In the genomic region with DNA sequence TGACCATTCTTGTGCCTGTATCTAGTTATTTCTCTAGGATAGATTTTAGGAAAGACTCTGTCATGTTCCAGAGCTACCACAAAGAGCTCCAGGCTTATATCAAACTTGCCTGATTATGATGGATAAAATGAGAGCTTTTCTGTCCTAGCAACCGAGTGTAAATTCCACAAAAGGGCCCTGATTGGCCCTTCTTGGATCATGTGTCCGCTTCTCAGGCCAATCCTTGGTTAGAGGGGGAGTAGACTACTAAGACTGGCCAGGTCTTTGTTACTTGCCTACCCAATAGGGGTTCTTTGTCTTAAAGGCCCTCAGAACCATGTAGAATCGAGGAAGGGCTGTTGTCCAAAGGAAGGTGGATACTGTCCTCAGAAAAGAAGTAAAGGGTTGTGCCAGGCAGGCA, we compare ENCODE assay signal across 11 cellular contexts. TPM values are rescaled to one million over a fixed set of nuclear protein-coding genes. Genes with fewer than 3 reads are reported as not detected.
DNase-seq lines count a peak whose midpoint lies in the region; ATAC-seq, FAIRE-seq and TF ChIP-seq lines count a peak whose summit lies in the region.
"Had no signal": no experiment of that assay in that cellular context is flagged by ENCODE, and none has a peak within 500 bp of the region (broad histone marks: within the 10 kb centered on the region; RNA-seq: fewer than 3 reads in every experiment).

No MANE protein-coding gene starts in this region.

- peak; percentile 14 for DNase-seq in DND-41
- peak; percentile 27 for DNase-seq in astrocyte (ENCODE audit: low read depth)
- no peak for DNase-seq in mesothelial cell of epicardium (ENCODE audit: low spot score in 2 of 2, unreplicated experiment in 2 of 2)
- DNase-seq in NCI-H1092 treated with DMSO at 0.1 percent for 48 hours (lab: John Stamatoyannopoulos, UW) = no peak
- DNase-seq: GOT3 had no signal

- H3K4me3 Mint-ChIP-seq in astrocyte (ENCODE audit: unreplicated experiment) (peak overlapping the region; percentile 69), mesothelial cell of epicardium (peak overlapping the region; percentile 39)

- TF ChIP-seq CTCF in DND-41 (IDR thresholded peaks at IDR 0.05; ENCODE audit: borderline replicate concordance, extremely low read depth, low read length, poor library complexity, severe bottlenecking) (no peak), astrocyte (IDR thresholded peaks at IDR 0.05; ENCODE audit: insufficient read depth, low read depth, low read length) (no peak), mesothelial cell of epicardium (IDR thresholded peaks at IDR 0.05; ENCODE audit: unreplicated experiment) (no peak)

- ATAC-seq in DND-41 (ENCODE audit: insufficient read depth, low read depth) = no peak
- ATAC-seq in HG03432 (IDR thresholded peaks at IDR 0.05; ENCODE audit: unreplicated experiment) = no peak
- ATAC-seq in HG03025 (IDR thresholded peaks at IDR 0.05; ENCODE audit: low FRiP score, unreplicated experiment) = no peak
- no peak for ATAC-seq in GM19395 (IDR thresholded peaks at IDR 0.05; ENCODE audit: unreplicated experiment)

- H3K4me1 ChIP-seq in DND-41 (ENCODE audit: insufficient read depth, low read length) (peaks cover 26% of the 10 kb centered on the region), astrocyte (ENCODE audit: insufficient read depth, low read length) (peaks cover 6% of the 10 kb centered on the region)

- H3K9me3 ChIP-seq in DND-41 (ENCODE audit: insufficient read depth, low read length, severe bottlenecking) (no peaks in the 10 kb centered on the region), astrocyte (ENCODE audit: insufficient read depth, low read depth, low read length) (no peaks in the 10 kb centered on the region)
- H3K9me3 ChIP-seq: SJCRH30 had no signal

- H3K36me3 Mint-ChIP-seq in astrocyte (ENCODE audit: low read depth, unreplicated experiment) = peaks cover 36% of the 10 kb centered on the region
- H3K36me3 Mint-ChIP-seq in mesothelial cell of epicardium = peaks cover 29% of the 10 kb centered on the region

- peaks cover 47% of the 10 kb centered on the region for H3K79me2 ChIP-seq in DND-41 (ENCODE audit: insufficient read depth, low read length)
- peaks cover 52% of the 10 kb centered on the region for H3K79me2 ChIP-seq in astrocyte (ENCODE audit: insufficient read depth, low read length)

- no peaks in the 10 kb centered on the region for H3K27me3 Mint-ChIP-seq in astrocyte (ENCODE audit: low read depth, unreplicated experiment)
- no peaks in the 10 kb centered on the region for H3K27me3 Mint-ChIP-seq in mesothelial cell of epicardium (ENCODE audit: low read depth)

- H3K36me3 ChIP-seq in DND-41 (ENCODE audit: insufficient read depth, low read length) (peaks cover 42% of the 10 kb centered on the region), astrocyte (ENCODE audit: insufficient read depth, low read length) (peaks cover 15% of the 10 kb centered on the region)

- H3K27me3 ChIP-seq in DND-41 (ENCODE audit: insufficient read depth, low read length, poor library complexity) = no peaks in the 10 kb centered on the region
- no peaks in the 10 kb centered on the region for H3K27me3 ChIP-seq in astrocyte (ENCODE audit: insufficient read depth, low read length)
- H3K27me3 ChIP-seq: SJCRH30 had no signal

- H2AFZ ChIP-seq in DND-41 (ENCODE audit: low read depth, low read length) (no peak overlapping the region), astrocyte (ENCODE audit: low read depth, low read length) (no peak overlapping the region)

- H3K4me3 ChIP-seq in DND-41 (ENCODE audit: low read depth in 1 of 2, low read length in 2 of 2) = no peak overlapping the region
- no peak overlapping the region for H3K4me3 ChIP-seq in astrocyte (ENCODE audit: insufficient read depth, low read depth, low read length)
- H3K4me3 ChIP-seq: SJCRH30 had no signal

- H3K27ac ChIP-seq in DND-41 (ENCODE audit: low read length) = no peak overlapping the region
- H3K27ac ChIP-seq in astrocyte (ENCODE audit: low read depth, low read length) = no peak overlapping the region
- H3K27ac ChIP-seq: SJCRH30 had no signal

- no peak for TF ChIP-seq EP300 in Ishikawa (IDR thresholded peaks at IDR 0.05; ENCODE audit: borderline replicate concordance)

- H3K4me1 Mint-ChIP-seq in astrocyte (ENCODE audit: low read depth, unreplicated experiment) (peaks cover 11% of the 10 kb centered on the region), mesothelial cell of epicardium (peaks cover 21% of the 10 kb centered on the region)

- H3K9ac ChIP-seq in DND-41 (ENCODE audit: low read depth, low read length) (no peak overlapping the region), astrocyte (ENCODE audit: low read length) (no peak overlapping the region)

- TF ChIP-seq RAD21 in Ishikawa (IDR thresholded peaks at IDR 0.05; ENCODE audit: low read depth) = no peak

- H4K20me1 ChIP-seq in DND-41 (ENCODE audit: insufficient read depth, low read length) = peaks cover 4% of the 10 kb centered on the region; the same call in 1 of the 2 replicates
- H4K20me1 ChIP-seq in astrocyte (ENCODE audit: insufficient read depth, low read length) = peaks cover 16% of the 10 kb centered on the region

- H3K4me2 ChIP-seq in DND-41 (ENCODE audit: insufficient read depth, low read length) (peak overlapping the region; percentile 18), astrocyte (ENCODE audit: low read length) (no peak overlapping the region)

- FAIRE-seq in astrocyte (lab: Jason Lieb, UNC) = no peak

- H3K27ac Mint-ChIP-seq in astrocyte (ENCODE audit: unreplicated experiment) (peak overlapping the region; percentile 20), mesothelial cell of epicardium (no peak overlapping the region)

- H3K9me3 Mint-ChIP-seq in astrocyte (ENCODE audit: unreplicated experiment) (peaks cover 4% of the 10 kb centered on the region), mesothelial cell of epicardium (no peaks in the 10 kb centered on the region)

TF ChIP-seq in Ishikawa, 13 proteins besides CTCF, POLR2A, EP300 and RAD21:
- no peak for TF ChIP-seq NFIC (IDR thresholded peaks at IDR 0.05)
- no peak for TF ChIP-seq FOXM1 (IDR thresholded peaks at IDR 0.05; ENCODE audit: borderline replicate concordance, low read depth)
- no peak for TF ChIP-seq REST (IDR thresholded peaks at IDR 0.05; ENCODE audit: low read depth)
- TF ChIP-seq, protein P1, sequence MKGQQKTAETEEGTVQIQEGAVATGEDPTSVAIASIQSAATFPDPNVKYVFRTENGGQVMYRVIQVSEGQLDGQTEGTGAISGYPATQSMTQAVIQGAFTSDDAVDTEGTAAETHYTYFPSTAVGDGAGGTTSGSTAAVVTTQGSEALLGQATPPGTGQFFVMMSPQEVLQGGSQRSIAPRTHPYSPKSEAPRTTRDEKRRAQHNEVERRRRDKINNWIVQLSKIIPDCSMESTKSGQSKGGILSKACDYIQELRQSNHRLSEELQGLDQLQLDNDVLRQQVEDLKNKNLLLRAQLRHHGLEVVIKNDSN (IDR thresholded peaks at IDR 0.05) = peak; percentile 92
- TF ChIP-seq, protein P2, sequence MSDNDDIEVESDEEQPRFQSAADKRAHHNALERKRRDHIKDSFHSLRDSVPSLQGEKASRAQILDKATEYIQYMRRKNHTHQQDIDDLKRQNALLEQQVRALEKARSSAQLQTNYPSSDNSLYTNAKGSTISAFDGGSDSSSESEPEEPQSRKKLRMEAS (IDR thresholded peaks at IDR 0.05) = no peak
- TF ChIP-seq TCF12 (IDR thresholded peaks at IDR 0.05; ENCODE audit: low read depth) = no peak
- peak; percentile 55; the same call in 1 of the 2 replicates for TF ChIP-seq CREB1 (IDR thresholded peaks at IDR 0.05; ENCODE audit: low read depth)
- TF ChIP-seq TAF1 (IDR thresholded peaks at IDR 0.05; ENCODE audit: low read depth) = no peak
- TF ChIP-seq EGR1 (IDR thresholded peaks at IDR 0.05) = no peak

RNA-seq across cellular contexts. Expression of gene DHX34, which starts 2.4 kb away (rescaled TPM):
- 13.9 and 17.7 TPM in 2 replicates for total RNA-seq in astrocyte
- total RNA-seq in mesothelial cell of epicardium = 31.7 to 31.9 TPM (median 31.7 TPM) in 3 replicates

RNA-seq across cellular contexts. Expression of gene C5AR2, which starts 19.6 kb away (rescaled TPM):
- total RNA-seq in astrocyte (not detected in 2 replicates), mesothelial cell of epicardium (not detected in 3 replicates)
- total RNA-seq: SJCRH30 had no signal

RNA-seq across cellular contexts. Expression of gene C5AR1, which starts 41.9 kb away (rescaled TPM):
- total RNA-seq in astrocyte (4.6 and 5.2 TPM in 2 replicates), mesothelial cell of epicardium (0.47 to 1.2 TPM (median 0.98 TPM) in 3 replicates)
- total RNA-seq: dermis microvascular lymphatic vessel endothelial cell, SJCRH30 had no signal

Comparison
In these comparisons a context has a peak if more than half of its experiments do, and no peak if none do; other contexts are left out.
1. DNase-seq: peak in DND-41 (single experiment) and astrocyte (single experiment); none in mesothelial cell of epicardium (0 of 2) and NCI-H1092 treated with DMSO at 0.1 percent for 48 hours (single experiment).